In genomic region chr7:142375710-142376313, GRCh38 we compare ENCODE assay signal across 9 cellular contexts.
DNase-seq lines count a peak whose midpoint lies in the region; ATAC-seq, FAIRE-seq and TF ChIP-seq lines count a peak whose summit lies in the region.
"Had no signal": no experiment of that assay in that cellular context is flagged by ENCODE, and none has a peak within 500 bp of the region (broad histone marks: within the 10 kb centered on the region; RNA-seq: fewer than 3 reads in every experiment).

No MANE protein-coding gene starts in this region.

- H3K4me2 ChIP-seq in HepG2 (ENCODE audit: low read depth, low read length) = no peak overlapping the region

- POLR2A ChIA-PET in HepG2 (lab: Yijun Ruan, JAX) (no interaction called here), RWPE1 (lab: Yijun Ruan, JAX; ENCODE audit: low non-redundant PET) (no interaction called here)

- TF ChIP-seq EP300 in HepG2 (IDR thresholded peaks at IDR 0.05; ENCODE audit: low read depth in 2 of 2, low read length in 2 of 2) = no peak
- no peak for TF ChIP-seq EP300 in HepG2 (CRISPR knock-in tag; IDR thresholded peaks at IDR 0.05; ENCODE audit: borderline replicate concordance)
- no peak for TF ChIP-seq EP300 in upper lobe of left lung (IDR thresholded peaks at IDR 0.05)

- no TSS peak for BruUV-seq in HepG2 (replicated peaks; lab: Mats Ljungman, UMichigan)

- H3K79me2 ChIP-seq in HepG2 (ENCODE audit: insufficient read depth, low read length) = no peaks in the 10 kb centered on the region

- ATAC-seq in HepG2 (peak; percentile 87), right lobe of liver (no peak), upper lobe of left lung (ENCODE audit: low FRiP score in 2 of 2) (peak; percentile 55 to 57), GM18505 (IDR thresholded peaks at IDR 0.05; ENCODE audit: unreplicated experiment) (no peak)

- TF ChIP-seq POLR2A in HepG2 (IDR thresholded peaks at IDR 0.05; ENCODE audit: insufficient read depth in 1 of 2, low read depth in 2 of 2, low read length in 2 of 2) (no peak), right lobe of liver (IDR thresholded peaks at IDR 0.05) (no peak), upper lobe of left lung (IDR thresholded peaks at IDR 0.05) (no peak), GM18505 (IDR thresholded peaks at IDR 0.05; ENCODE audit: borderline replicate concordance, extremely low read depth, insufficient read depth, insufficient read length) (no peak)

- H3K9ac ChIP-seq in HepG2 (ENCODE audit: insufficient read depth, low read depth, low read length) = no peak overlapping the region

- 46% methylated on average over 4 of the region's 4 CpGs for WGBS in HepG2 (ENCODE audit: low lambda C conversion rate)
- 32% methylated on average over 4 of the region's 4 CpGs for WGBS in right lobe of liver (ENCODE audit: insufficient coverage, low coverage, low lambda C conversion rate, missing lambda C conversion rate)
- 48 to 49% methylated on average over 4 of the region's 4 CpGs for WGBS in upper lobe of left lung, 2 donors

- TF ChIP-seq CTCF in HepG2 (CRISPR knock-in tag; IDR thresholded peaks at IDR 0.05) = peak; percentile 48
- TF ChIP-seq CTCF in right lobe of liver (IDR thresholded peaks at IDR 0.05) = no peak
- TF ChIP-seq CTCF in RWPE1 (conservative IDR thresholded peaks at IDR 0.05; ENCODE audit: low read depth) = 0 out of 2 replicates have a peak, but pooled peaks have one; percentile 12
- TF ChIP-seq CTCF in fibroblast of the aortic adventitia (IDR thresholded peaks at IDR 0.05; ENCODE audit: insufficient read depth, low read length) = no peak
- TF ChIP-seq CTCF in upper lobe of left lung (IDR thresholded peaks at IDR 0.05) = peak in 1 of 6 experiments; percentile 8

- H3K27me3 ChIP-seq in HepG2 (ENCODE audit: control insufficient read depth in 1 of 2, insufficient read depth in 2 of 2, low read length in 2 of 2) = peaks cover 0 to 1% of the 10 kb centered on the region in 2 experiments; a peak in 1 of 5 replicates
- no peaks in the 10 kb centered on the region for H3K27me3 ChIP-seq in right lobe of liver
- no peaks in the 10 kb centered on the region for H3K27me3 ChIP-seq in upper lobe of left lung

- H3K36me3 ChIP-seq in HepG2 (replicated peaks in 1 of 2; ENCODE audit: control insufficient read depth in 1 of 2, insufficient read depth in 2 of 2, low read length in 2 of 2) = no peaks in the 10 kb centered on the region
- no peaks in the 10 kb centered on the region for H3K36me3 ChIP-seq in right lobe of liver
- no peaks in the 10 kb centered on the region for H3K36me3 ChIP-seq in upper lobe of left lung

- H3K27ac ChIP-seq in HepG2 (ENCODE audit: extremely low read length, insufficient read depth, low read length) (no peak overlapping the region), right lobe of liver (no peak overlapping the region), RWPE1 (no peak overlapping the region), upper lobe of left lung (no peak overlapping the region)

- no peak overlapping the region for H3K4me3 ChIP-seq in HepG2 (replicated peaks in 1 of 3; ENCODE audit: insufficient read depth in 1 of 3, low read depth in 2 of 3, low read length in 3 of 3)
- H3K4me3 ChIP-seq in right lobe of liver = no peak overlapping the region
- no peak overlapping the region for H3K4me3 ChIP-seq in fibroblast of the aortic adventitia (ENCODE audit: low read depth, low read length)
- no peak overlapping the region for H3K4me3 ChIP-seq in upper lobe of left lung

- no peak overlapping the region for H2AFZ ChIP-seq in HepG2 (ENCODE audit: low read length)

- no peak for FAIRE-seq in HepG2 (lab: Jason Lieb, UNC)

- no peaks in the 10 kb centered on the region for H3K9me3 ChIP-seq in HepG2 (ENCODE audit: low read length)
- H3K9me3 ChIP-seq in right lobe of liver = no peaks in the 10 kb centered on the region
- H3K9me3 ChIP-seq in upper lobe of left lung = no peaks in the 10 kb centered on the region

- no peak for TF ChIP-seq RAD21 in HepG2 (CRISPR knock-in tag; IDR thresholded peaks at IDR 0.05)

- H3K4me1 ChIP-seq in HepG2 (ENCODE audit: insufficient read depth, low read length) (no peaks in the 10 kb centered on the region), right lobe of liver (no peaks in the 10 kb centered on the region), upper lobe of left lung (no peaks in the 10 kb centered on the region)

- intact Hi-C loops in HepG2 (cut with micrococcal nuclease; ENCODE audit: unreplicated experiment) (no loop called here), right lobe of liver (cut with DNase I) (no loop called here)

- in situ Hi-C loops in HepG2 (cut with HindIII; ENCODE audit: extremely low pct_ligation_motif_present, low pct_unique_long_range_greater_than_20kb) = no loop called here

- H4K20me1 ChIP-seq in HepG2 (ENCODE audit: insufficient read depth, low read length) = no peaks in the 10 kb centered on the region

- DNase-seq in HepG2 (ENCODE audit: low spot score) (no peak), right lobe of liver (no peak), RWPE1 (ENCODE audit: low spot score) (peak; percentile 57), fibroblast of the aortic adventitia (ENCODE audit: low read depth) (peak; percentile 43), upper lobe of left lung (no peak), GOT3 (lab: John Stamatoyannopoulos, UW) (no peak), DMS153 treated with DMSO at 0.1 percent for 48 hours (lab: John Stamatoyannopoulos, UW; ENCODE audit: unreplicated experiment) (no peak)
- DNase-seq: activated CD8-positive, alpha-beta memory T cell treated with anti-CD3 and anti-CD28 coated beads, Interleukin-2, amount 50 U/mL, for 48 hours had no signal

- CTCF ChIA-PET in HepG2 (lab: Yijun Ruan, JAX; ENCODE audit: low intra/inter-chr PET ratio, low total read pairs) (no interaction called here), RWPE1 (lab: Yijun Ruan, JAX) (interaction anchor here (0.6 to 2.0 kb wide), 3 partner anchors 9 to 1555 kb away, joined by 3 to 13 read pairs (median 3); no protein-coding TSS in a partner anchor)

TF ChIP-seq in HepG2, 621 proteins besides CTCF, POLR2A, EP300 and RAD21:
- no peak for TF ChIP-seq ZNF34 (CRISPR knock-in tag; IDR thresholded peaks at IDR 0.05; ENCODE audit: borderline replicate concordance)
- no peak for TF ChIP-seq JDP2 (CRISPR knock-in tag; IDR thresholded peaks at IDR 0.05; ENCODE audit: borderline replicate concordance)
- TF ChIP-seq, protein P1, sequence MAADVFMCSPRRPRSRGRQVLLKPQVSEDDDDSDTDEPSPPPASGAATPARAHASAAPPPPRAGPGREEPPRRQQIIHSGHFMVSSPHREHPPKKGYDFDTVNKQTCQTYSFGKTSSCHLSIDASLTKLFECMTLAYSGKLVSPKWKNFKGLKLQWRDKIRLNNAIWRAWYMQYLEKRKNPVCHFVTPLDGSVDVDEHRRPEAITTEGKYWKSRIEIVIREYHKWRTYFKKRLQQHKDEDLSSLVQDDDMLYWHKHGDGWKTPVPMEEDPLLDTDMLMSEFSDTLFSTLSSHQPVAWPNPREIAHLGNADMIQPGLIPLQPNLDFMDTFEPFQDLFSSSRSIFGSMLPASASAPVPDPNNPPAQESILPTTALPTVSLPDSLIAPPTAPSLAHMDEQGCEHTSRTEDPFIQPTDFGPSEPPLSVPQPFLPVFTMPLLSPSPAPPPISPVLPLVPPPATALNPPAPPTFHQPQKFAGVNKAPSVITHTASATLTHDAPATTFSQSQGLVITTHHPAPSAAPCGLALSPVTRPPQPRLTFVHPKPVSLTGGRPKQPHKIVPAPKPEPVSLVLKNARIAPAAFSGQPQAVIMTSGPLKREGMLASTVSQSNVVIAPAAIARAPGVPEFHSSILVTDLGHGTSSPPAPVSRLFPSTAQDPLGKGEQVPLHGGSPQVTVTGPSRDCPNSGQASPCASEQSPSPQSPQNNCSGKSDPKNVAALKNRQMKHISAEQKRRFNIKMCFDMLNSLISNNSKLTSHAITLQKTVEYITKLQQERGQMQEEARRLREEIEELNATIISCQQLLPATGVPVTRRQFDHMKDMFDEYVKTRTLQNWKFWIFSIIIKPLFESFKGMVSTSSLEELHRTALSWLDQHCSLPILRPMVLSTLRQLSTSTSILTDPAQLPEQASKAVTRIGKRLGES (CRISPR knock-in tag; IDR thresholded peaks at IDR 0.05; ENCODE audit: borderline replicate concordance) = no peak
- TF ChIP-seq CBX5 (CRISPR knock-in tag; IDR thresholded peaks at IDR 0.05; ENCODE audit: borderline replicate concordance) = no peak
- no peak for TF ChIP-seq NCOA2 (CRISPR knock-in tag; IDR thresholded peaks at IDR 0.05)
- peak; percentile 72 for TF ChIP-seq CEBPB (IDR thresholded peaks at IDR 0.05; ENCODE audit: borderline replicate concordance, low read depth, low read length)
- peak; percentile 16; the same call in 1 of the 2 replicates for TF ChIP-seq STAG1 (CRISPR knock-in tag; IDR thresholded peaks at IDR 0.05)
- TF ChIP-seq, protein P2, sequence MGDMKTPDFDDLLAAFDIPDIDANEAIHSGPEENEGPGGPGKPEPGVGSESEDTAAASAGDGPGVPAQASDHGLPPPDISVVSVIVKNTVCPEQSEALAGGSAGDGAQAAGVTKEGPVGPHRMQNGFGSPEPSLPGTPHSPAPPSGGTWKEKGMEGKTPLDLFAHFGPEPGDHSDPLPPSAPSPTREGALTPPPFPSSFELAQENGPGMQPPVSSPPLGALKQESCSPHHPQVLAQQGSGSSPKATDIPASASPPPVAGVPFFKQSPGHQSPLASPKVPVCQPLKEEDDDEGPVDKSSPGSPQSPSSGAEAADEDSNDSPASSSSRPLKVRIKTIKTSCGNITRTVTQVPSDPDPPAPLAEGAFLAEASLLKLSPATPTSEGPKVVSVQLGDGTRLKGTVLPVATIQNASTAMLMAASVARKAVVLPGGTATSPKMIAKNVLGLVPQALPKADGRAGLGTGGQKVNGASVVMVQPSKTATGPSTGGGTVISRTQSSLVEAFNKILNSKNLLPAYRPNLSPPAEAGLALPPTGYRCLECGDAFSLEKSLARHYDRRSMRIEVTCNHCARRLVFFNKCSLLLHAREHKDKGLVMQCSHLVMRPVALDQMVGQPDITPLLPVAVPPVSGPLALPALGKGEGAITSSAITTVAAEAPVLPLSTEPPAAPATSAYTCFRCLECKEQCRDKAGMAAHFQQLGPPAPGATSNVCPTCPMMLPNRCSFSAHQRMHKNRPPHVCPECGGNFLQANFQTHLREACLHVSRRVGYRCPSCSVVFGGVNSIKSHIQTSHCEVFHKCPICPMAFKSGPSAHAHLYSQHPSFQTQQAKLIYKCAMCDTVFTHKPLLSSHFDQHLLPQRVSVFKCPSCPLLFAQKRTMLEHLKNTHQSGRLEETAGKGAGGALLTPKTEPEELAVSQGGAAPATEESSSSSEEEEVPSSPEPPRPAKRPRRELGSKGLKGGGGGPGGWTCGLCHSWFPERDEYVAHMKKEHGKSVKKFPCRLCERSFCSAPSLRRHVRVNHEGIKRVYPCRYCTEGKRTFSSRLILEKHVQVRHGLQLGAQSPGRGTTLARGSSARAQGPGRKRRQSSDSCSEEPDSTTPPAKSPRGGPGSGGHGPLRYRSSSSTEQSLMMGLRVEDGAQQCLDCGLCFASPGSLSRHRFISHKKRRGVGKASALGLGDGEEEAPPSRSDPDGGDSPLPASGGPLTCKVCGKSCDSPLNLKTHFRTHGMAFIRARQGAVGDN (CRISPR knock-in tag; IDR thresholded peaks at IDR 0.05) = no peak
- no peak for TF ChIP-seq RFXAP (CRISPR knock-in tag; IDR thresholded peaks at IDR 0.05; ENCODE audit: borderline replicate concordance)

Comparison
In these comparisons a context has a peak if more than half of its experiments do, and no peak if none do; other contexts are left out.
1. ATAC-seq: peak in HepG2 (single experiment) and upper lobe of left lung (2 of 2); none in right lobe of liver (0 of 4) and GM18505 (single experiment).
2. CTCF ChIP-seq: peak in HepG2 (single experiment) and RWPE1 (single experiment); none in right lobe of liver (0 of 4) and fibroblast of the aortic adventitia (single experiment).
3. DNase-seq: peak in RWPE1 (single experiment) and fibroblast of the aortic adventitia (single experiment); none in HepG2 (single experiment), right lobe of liver (0 of 3), upper lobe of left lung (0 of 2), GOT3 (single experiment) and DMS153 treated with DMSO at 0.1 percent for 48 hours (single experiment).